Comparison of ENCODE assay signal across 9 cellular contexts in genomic region chr13:30446122-30446500, GRCh38. TPM values are rescaled to one million over a fixed set of nuclear protein-coding genes. Genes with fewer than 3 reads are reported as not detected.
A peak's percentile ranks its signal among the peaks of the same experiment; 100 is the strongest.
DNase-seq lines count a peak whose midpoint lies in the region; ATAC-seq, FAIRE-seq and TF ChIP-seq lines count a peak whose summit lies in the region.
"Had no signal": no experiment of that assay in that cellular context is flagged by ENCODE, and none has a peak within 500 bp of the region (broad histone marks: within the 10 kb centered on the region; RNA-seq: fewer than 3 reads in every experiment).

No MANE protein-coding gene starts in this region.

- H3K27ac ChIP-seq in right lobe of liver (peak overlapping the region; percentile 25 to 68 (median 54)), transverse colon (peak overlapping the region; percentile 76 to 82 (median 81))

- no peak for TF ChIP-seq CTCF in WTC11 (IDR thresholded peaks at IDR 0.05)
- no peak for TF ChIP-seq CTCF in right lobe of liver (IDR thresholded peaks at IDR 0.05)
- no peak for TF ChIP-seq CTCF in transverse colon (IDR thresholded peaks at IDR 0.05)
- no peak for TF ChIP-seq CTCF in GM10266 (IDR thresholded peaks at IDR 0.05; ENCODE audit: control insufficient read depth, insufficient read depth, low read depth, missing control alignments)

- no peak for DNase-seq in activated naive CD4-positive, alpha-beta T cell treated with anti-CD3 and anti-CD28 coated beads for 36 hours
- no peak for DNase-seq in activated naive CD4-positive, alpha-beta T cell (lab: John Stamatoyannopoulos, UW)
- DNase-seq in WTC11 (ENCODE audit: low spot score), result no peak
- DNase-seq in right lobe of liver, result no peak
- no peak for DNase-seq in transverse colon
- no peak for DNase-seq in T-helper 1 cell
- DNase-seq in GM10266 (ENCODE audit: extremely low spot score), result no peak
- DNase-seq in frontal cortex (ENCODE audit: low spot score in 2 of 2), result no peak
- DNase-seq: CD8-positive, alpha-beta memory T cell had no signal

- H3K36me3 ChIP-seq in right lobe of liver (no peaks in the 10 kb centered on the region), transverse colon (no peaks in the 10 kb centered on the region)

- H3K4me3 Mint-ChIP-seq in activated naive CD4-positive, alpha-beta T cell treated with anti-CD3 and anti-CD28 coated beads for 36 hours, result peak overlapping the region; percentile 39
- peak overlapping the region; percentile 60 for H3K4me3 Mint-ChIP-seq in WTC11
- H3K4me3 Mint-ChIP-seq: CD8-positive, alpha-beta memory T cell had no signal

- H3K9me3 Mint-ChIP-seq in activated naive CD4-positive, alpha-beta T cell treated with anti-CD3 and anti-CD28 coated beads for 36 hours, result no peaks in the 10 kb centered on the region
- H3K9me3 Mint-ChIP-seq in WTC11, result no peaks in the 10 kb centered on the region
- H3K9me3 Mint-ChIP-seq: CD8-positive, alpha-beta memory T cell had no signal

- H3K36me3 Mint-ChIP-seq in activated naive CD4-positive, alpha-beta T cell treated with anti-CD3 and anti-CD28 coated beads for 36 hours (ENCODE audit: low read depth), result no peaks in the 10 kb centered on the region
- no peaks in the 10 kb centered on the region for H3K36me3 Mint-ChIP-seq in WTC11

- H3K27me3 ChIP-seq in right lobe of liver (no peaks in the 10 kb centered on the region), transverse colon (no peaks in the 10 kb centered on the region)

- H3K4me1 Mint-ChIP-seq in activated naive CD4-positive, alpha-beta T cell treated with anti-CD3 and anti-CD28 coated beads for 36 hours (ENCODE audit: low read depth), result peaks cover 10% of the 10 kb centered on the region
- H3K4me1 Mint-ChIP-seq in WTC11, result peaks cover 27% of the 10 kb centered on the region

- H3K27me3 Mint-ChIP-seq in activated naive CD4-positive, alpha-beta T cell treated with anti-CD3 and anti-CD28 coated beads for 36 hours (ENCODE audit: low read depth), result peaks cover 6% of the 10 kb centered on the region
- no peaks in the 10 kb centered on the region for H3K27me3 Mint-ChIP-seq in WTC11 (ENCODE audit: low read depth)

- CTCF ChIA-PET in activated naive CD4-positive, alpha-beta T cell treated with anti-CD3 and anti-CD28 coated beads for 36 hours (lab: Charles Lee), result interaction anchor here (1.2 kb wide), 1 partner anchor 9 kb away, joined by 5 read pairs; no protein-coding TSS in a partner anchor
- CTCF ChIA-PET in WTC11 (lab: Charles Lee), result interaction anchor here (1.1 to 1.8 kb wide), 7 partner anchors 9 to 313 kb away, joined by 3 to 10 read pairs (median 6); partner anchors contain the start of gene UBE2L5

- no peak for TF ChIP-seq EP300 in transverse colon (IDR thresholded peaks at IDR 0.05; ENCODE audit: low read depth)

- POLR2A ChIA-PET in WTC11 (lab: Charles Lee), result interaction anchor here (1.0 to 1.6 kb wide), 4 partner anchors 9 to 38 kb away, joined by 3 to 8 read pairs (median 4); partner anchors contain the start of genes HMGB1 and UBE2L5

- TF ChIP-seq POLR2A in right lobe of liver (IDR thresholded peaks at IDR 0.05), result no peak
- no peak for TF ChIP-seq POLR2A in transverse colon (IDR thresholded peaks at IDR 0.05)

- no peaks in the 10 kb centered on the region for H3K9me3 ChIP-seq in right lobe of liver
- H3K9me3 ChIP-seq in transverse colon, result no peaks in the 10 kb centered on the region

- ATAC-seq in WTC11 (peak; percentile 31), right lobe of liver (no peak)

- H3K27ac Mint-ChIP-seq in activated naive CD4-positive, alpha-beta T cell treated with anti-CD3 and anti-CD28 coated beads for 36 hours, result no peak overlapping the region
- H3K27ac Mint-ChIP-seq in WTC11, result peak overlapping the region; percentile 86
- H3K27ac Mint-ChIP-seq: CD8-positive, alpha-beta memory T cell had no signal

- H3K4me3 ChIP-seq in right lobe of liver (peak overlapping the region in 1 of 3 donors; percentile 39), transverse colon (peak overlapping the region in 3 of 4 donors; percentile 19 to 45 (median 27))

- whole genome bisulfite sequencing in right lobe of liver (ENCODE audit: insufficient coverage, low coverage, low lambda C conversion rate, missing lambda C conversion rate), result 57% methylated on average over 5 of the region's 7 CpGs
- WGBS in transverse colon (ENCODE audit: low coverage in 1 of 2), 2 donors, result 17% methylated on average over 7 of the region's 7 CpGs; no CpG with 5 or more reads in 1 of the 2 donors

- intact Hi-C loops in activated naive CD4-positive, alpha-beta T cell treated with anti-CD3 and anti-CD28 coated beads for 36 hours (cut with micrococcal nuclease), result no loop called here
- intact Hi-C loops in right lobe of liver (cut with DNase I) (no loop called here), transverse colon (cut with DNase I; ENCODE audit: low total_unique reads) (no loop called here)

- in situ Hi-C loops in transverse colon (cut with MboI; ENCODE audit: low pct_ligation_motif_present in 1 of 4, low pct_unique_long_range_greater_than_20kb in 1 of 4, low sequenced_read_pairs in 3 of 4), result no loop called here

- FAIRE-seq in frontal cortex (lab: Jason Lieb, UNC), result no peak

- H3K4me1 ChIP-seq in right lobe of liver (no peaks in the 10 kb centered on the region), transverse colon (peaks cover 9 to 15% (median 12%) of the 10 kb centered on the region in 4 donors)

TF ChIP-seq in WTC11, 78 proteins besides CTCF, POLR2A, EP300 and RAD21 (continues in another document):
- no peak for TF ChIP-seq OVOL2 (CRISPR knock-in tag; IDR thresholded peaks at IDR 0.05; ENCODE audit: borderline replicate concordance)
- 0 out of 2 replicates have a peak, but pooled peaks have one; percentile 3 for TF ChIP-seq USF2 (CRISPR knock-in tag; IDR thresholded peaks at IDR 0.05)
- no peak for TF ChIP-seq TP53 (CRISPR knock-in tag; IDR thresholded peaks at IDR 0.05)
- no peak; the same call in 1 of the 2 replicates for TF ChIP-seq CREM (CRISPR knock-in tag; IDR thresholded peaks at IDR 0.05)
- no peak for TF ChIP-seq ATF1 (CRISPR knock-in tag; IDR thresholded peaks at IDR 0.05)
- TF ChIP-seq FOXP4 (CRISPR knock-in tag; IDR thresholded peaks at IDR 0.05), result 0 out of 2 replicates have a peak, but pooled peaks have one; percentile 18
- TF ChIP-seq NR3C1 (CRISPR knock-in tag; conservative IDR thresholded peaks at IDR 0.05; ENCODE audit: low read depth), result no peak
- no peak for TF ChIP-seq PRRX2 (CRISPR knock-in tag; IDR thresholded peaks at IDR 0.05)
- no peak for TF ChIP-seq ZNF121 (CRISPR knock-in tag; IDR thresholded peaks at IDR 0.05)
- TF ChIP-seq E2F1 (CRISPR knock-in tag; IDR thresholded peaks at IDR 0.05), result no peak
- no peak for TF ChIP-seq MXD4 (CRISPR knock-in tag; IDR thresholded peaks at IDR 0.05; ENCODE audit: borderline replicate concordance)

RNA-seq across cellular contexts. Expression of gene HMGB1, which starts 19.6 kb away (rescaled TPM):
- total RNA-seq in activated naive CD4-positive, alpha-beta T cell treated with anti-CD3 and anti-CD28 coated beads for 36 hours, result 100 to 1,000 TPM; 686 to 722 TPM
- 611 to 640 TPM (median 616 TPM) in 3 replicates for total RNA-seq in WTC11 (2021)
- total RNA-seq in right lobe of liver, result 100 to 1,000 TPM in 3 of 6 experiments, 10 to 100 TPM in 3; 80.6 to 167 (median 107) TPM
- 100 to 1,000 TPM; 131 to 274 (median 152) TPM for total RNA-seq in transverse colon
- total RNA-seq in frontal cortex, result 199 TPM

RNA-seq across cellular contexts. Expression of gene UBE2L5, which starts 23.8 kb away (rescaled TPM):
- not detected for total RNA-seq in activated naive CD4-positive, alpha-beta T cell treated with anti-CD3 and anti-CD28 coated beads for 36 hours
- total RNA-seq in WTC11 (2021) (0.13 TPM in 1 of 3 replicates, not detected in the others), right lobe of liver (not detected), transverse colon (not detected), frontal cortex (not detected)
- total RNA-seq: CD8-positive, alpha-beta memory T cell had no signal
